9 cellular contexts compared by ENCODE assay signal in the genomic region with DNA sequence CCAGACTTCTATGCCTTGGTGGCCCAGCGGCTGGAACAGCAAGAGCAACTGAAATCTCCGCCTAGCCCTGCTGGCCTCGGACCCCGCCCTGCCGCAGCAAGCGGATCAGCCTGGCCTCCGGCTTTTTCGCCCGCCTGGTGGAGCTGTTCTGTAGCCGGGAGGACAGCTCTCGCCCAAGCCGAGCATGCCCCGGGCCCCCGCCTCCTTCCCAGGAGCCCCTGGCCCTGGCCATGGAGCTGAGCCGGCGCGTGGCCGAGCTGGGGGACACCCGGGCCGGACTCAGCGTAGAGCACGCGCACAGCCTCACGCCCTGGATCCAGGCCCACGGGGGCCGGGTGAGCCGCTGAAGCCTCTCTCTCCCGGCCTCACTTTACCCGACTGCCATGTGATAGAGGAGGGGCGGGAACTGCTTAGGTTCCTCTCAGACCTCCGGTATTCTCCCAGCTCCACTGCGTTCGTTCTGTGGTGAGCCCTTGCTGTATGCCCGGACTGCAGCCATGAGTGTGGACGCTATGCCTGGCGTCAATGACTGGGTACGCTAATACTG. TPM values are rescaled to one million over a fixed set of nuclear protein-coding genes. Genes with fewer than 3 reads are reported as not detected.
DNase-seq lines count a peak whose midpoint lies in the region; ATAC-seq, FAIRE-seq and TF ChIP-seq lines count a peak whose summit lies in the region.
"Had no signal": no experiment of that assay in that cellular context is flagged by ENCODE, and none has a peak within 500 bp of the region (broad histone marks: within the 10 kb centered on the region; RNA-seq: fewer than 3 reads in every experiment).

No MANE protein-coding gene starts in this region.

- 13 to 27% (median 24%) methylated on average over 33 to 37 of the region's 37 CpGs for WGBS in small intestine, 3 donors

- H3K9me3 ChIP-seq in mucosa of descending colon (no peaks in the 10 kb centered on the region), small intestine (ENCODE audit: control insufficient read depth, low read depth) (no peaks in the 10 kb centered on the region)

- no peak for FAIRE-seq in small intestine (lab: Jason Lieb, UNC)
- FAIRE-seq: endometrium had no signal

- no peaks in the 10 kb centered on the region for H3K36me3 ChIP-seq in mucosa of descending colon (ENCODE audit: low read depth)
- no peaks in the 10 kb centered on the region for H3K36me3 ChIP-seq in small intestine (ENCODE audit: control insufficient read depth in 2 of 2, insufficient read depth in 2 of 2, low read length in 2 of 2)

- H3K4me3 ChIP-seq in epithelial cell of esophagus (ENCODE audit: low read length) (peak overlapping the region; percentile 34), mucosa of descending colon (no peak overlapping the region), small intestine (ENCODE audit: low read depth in 1 of 2, low read length in 2 of 2) (peak overlapping the region in 1 of 2 donors; percentile 11)

- peaks cover 3 to 9% of the 10 kb centered on the region in 2 donors for H3K27me3 ChIP-seq in small intestine (ENCODE audit: control insufficient read depth in 2 of 2, insufficient read depth in 2 of 2, low read length in 2 of 2)

- peak; percentile 33 for TF ChIP-seq CTCF in epithelial cell of esophagus (IDR thresholded peaks at IDR 0.05; ENCODE audit: insufficient read depth, low read depth, low read length, missing control alignments)
- no peak for TF ChIP-seq CTCF in mucosa of descending colon (IDR thresholded peaks at IDR 0.05)

- intact Hi-C loops in mucosa of descending colon (cut with DNase I, micrococcal nuclease) = no loop called here

- no peaks in the 10 kb centered on the region for H3K4me1 ChIP-seq in mucosa of descending colon (ENCODE audit: low read depth)
- H3K4me1 ChIP-seq in small intestine (ENCODE audit: control insufficient read depth in 2 of 2, insufficient read depth in 1 of 2, low read depth in 1 of 2, low read length in 1 of 2) = no peaks in the 10 kb centered on the region

- ATAC-seq in mucosa of descending colon = peak; percentile 45

- H3K27ac ChIP-seq in small intestine (ENCODE audit: low read depth in 1 of 2, low read length in 1 of 2) = no peak overlapping the region

- peak; percentile 64 for DNase-seq in COLO668 (lab: John Stamatoyannopoulos, UW; ENCODE audit: unreplicated experiment)
- peak; percentile 13 for DNase-seq in NCI-H2029 (lab: John Stamatoyannopoulos, UW)
- peak; percentile 45 for DNase-seq in epithelial cell of esophagus (ENCODE audit: low read depth)
- peak; percentile 13 to 49 (median 45) for DNase-seq in mucosa of descending colon
- no peak for DNase-seq in NCI-H128 (lab: John Stamatoyannopoulos, UW; ENCODE audit: unreplicated experiment)
- DNase-seq in T-helper 9 cell = no peak
- no peak for DNase-seq in activated effector memory CD4-positive, alpha-beta T cell treated with anti-CD3 and anti-CD28 coated beads, Interleukin-2, amount 50 U/mL, for 16 hours
- no peak for DNase-seq in small intestine

RNA-seq across cellular contexts. Expression of a gene that starts 24.1 kb away (rescaled TPM):
- total RNA-seq in mucosa of descending colon = 10 to 100 TPM; 48.6 to 68.8 (median 49.2) TPM
- 100 to 1,000 TPM in 1 of 3 donors, 10 to 100 TPM in 2; 63.2 to 113 (median 73.6) TPM for polyA plus RNA-seq in small intestine

Comparison
In these comparisons a context has a peak if more than half of its experiments do, and no peak if none do; other contexts are left out.
1. DNase-seq: peak in COLO668 (single experiment), NCI-H2029 (single experiment), epithelial cell of esophagus (single experiment) and mucosa of descending colon (3 of 3); none in NCI-H128 (single experiment), T-helper 9 cell (single experiment), activated effector memory CD4-positive, alpha-beta T cell treated with anti-CD3 and anti-CD28 coated beads, Interleukin-2, amount 50 U/mL, for 16 hours (single experiment) and small intestine (single experiment).